31 cellular contexts compared by ENCODE assay signal in genomic region chr2:81250270-81250669, GRCh38.
DNase-seq lines count a peak whose midpoint lies in the region; ATAC-seq and TF ChIP-seq lines count a peak whose summit lies in the region.
"Had no signal": no experiment of that assay in that cellular context is flagged by ENCODE, and none has a peak within 500 bp of the region (broad histone marks: within the 10 kb centered on the region; RNA-seq: fewer than 3 reads in every experiment).

No MANE protein-coding gene starts in this region.

- no peaks in the 10 kb centered on the region for H3K9me3 Mint-ChIP-seq in nephron progenitor cell
- H3K9me3 Mint-ChIP-seq: H9 had no signal

- H3K9me3 ChIP-seq in osteoblast (ENCODE audit: low read depth, low read length): peaks cover 2% of the 10 kb centered on the region
- H3K9me3 ChIP-seq: BLaER1, ovary, tibial nerve had no signal

- no peak overlapping the region for H3K27ac ChIP-seq in osteoblast (ENCODE audit: low read depth, low read length)
- H3K27ac ChIP-seq: BLaER1, heart right ventricle, ovary, SJSA1, skin epidermis, tibial nerve had no signal

- no peaks in the 10 kb centered on the region for H3K27me3 Mint-ChIP-seq in nephron progenitor cell (ENCODE audit: low read depth, poor library complexity)
- H3K27me3 Mint-ChIP-seq: activated B cell treated with CpG ODN at 0.5 μM for 24 hours; natural killer cell treated with Interleukin-12 subunit alpha and Interleukin-12 subunit beta and Interleukin-15 and Interleukin-18, amount 100 ng/mL, for 72 hours had no signal

- no peak overlapping the region for H3K4me3 ChIP-seq in osteoblast (ENCODE audit: insufficient read depth, low read length)
- H3K4me3 ChIP-seq: BLaER1, heart right ventricle, mucosa of descending colon, ovary, SJSA1, skin epidermis, tibial nerve had no signal

- H4K20me1 ChIP-seq in osteoblast (ENCODE audit: insufficient read depth, low read length): no peaks in the 10 kb centered on the region
- H4K20me1 ChIP-seq: BLaER1 had no signal

- DNase-seq in renal cortical epithelial cell (ENCODE audit: low read depth) (peak; percentile 42), nephron progenitor cell (no peak), osteoblast (ENCODE audit: insufficient read length, low spot score, missing footprints) (no peak)
- DNase-seq: activated B cell treated with CpG ODN at 0.5 μM for 24 hours; activated CD4-positive, alpha-beta T cell treated with anti-CD3 and anti-CD28 coated beads, Interleukin-2, amount 50 U/mL, for 4 hours; activated CD8-positive, alpha-beta memory T cell treated with anti-CD3 and anti-CD28 coated beads, Interleukin-2, amount 50 U/mL, for 4 hours; activated naive CD4-positive, alpha-beta T cell treated with anti-CD3 and anti-CD28 coated beads, Interleukin-2, amount 50 U/mL, for 16 hours; effector CD4-positive, alpha-beta T cell; erythroblast; foreskin fibroblast; GDM1; H9; heart right ventricle; mucosa of descending colon; NCI-H1092 treated with DMSO at 0.1 percent for 48 hours; NCI-H187; NCI-H2171; NCI-H524; ovary; retina; stimulated activated CD4-positive, alpha-beta T cell treated with anti-CD3 and anti-CD28 coated beads, Interleukin-1b, Interleukin-23, amount 100 ng/mL, for 48 hours; T-helper 1 cell had no signal

- no peaks in the 10 kb centered on the region for H3K36me3 ChIP-seq in osteoblast (ENCODE audit: insufficient read depth, low read length)
- H3K36me3 ChIP-seq: BLaER1, heart right ventricle, ovary, SJSA1, tibial nerve had no signal

- TF ChIP-seq CTCF in nephron progenitor cell (IDR thresholded peaks at IDR 0.05) (no peak), osteoblast (IDR thresholded peaks at IDR 0.05; ENCODE audit: extremely low read depth, low read depth, low read length) (no peak)

- ATAC-seq in GM18861 (IDR thresholded peaks at IDR 0.05; ENCODE audit: unreplicated experiment) (peak; percentile 82), HG02588 (IDR thresholded peaks at IDR 0.05; ENCODE audit: unreplicated experiment) (peak; percentile 66), HG03565 (IDR thresholded peaks at IDR 0.05; ENCODE audit: unreplicated experiment) (peak; percentile 56), esophagus mucosa (no peak)
- ATAC-seq: heart right ventricle; mucosa of descending colon; natural killer cell treated with Interleukin-12 subunit alpha and Interleukin-12 subunit beta and Interleukin-15 and Interleukin-18, amount 100 ng/mL, for 72 hours had no signal

- H3K4me1 Mint-ChIP-seq in nephron progenitor cell: no peaks in the 10 kb centered on the region
- H3K4me1 Mint-ChIP-seq: activated B cell treated with CpG ODN at 0.5 μM for 24 hours had no signal

- H3K4me2 ChIP-seq in osteoblast (ENCODE audit: insufficient read depth, low read length): no peak overlapping the region
- H3K4me2 ChIP-seq: BLaER1 had no signal

- no peak overlapping the region for H3K27ac Mint-ChIP-seq in nephron progenitor cell
- H3K27ac Mint-ChIP-seq: activated B cell treated with CpG ODN at 0.5 μM for 24 hours; natural killer cell treated with Interleukin-12 subunit alpha and Interleukin-12 subunit beta and Interleukin-15 and Interleukin-18, amount 100 ng/mL, for 72 hours had no signal

- no peak overlapping the region for H3K4me3 Mint-ChIP-seq in nephron progenitor cell
- H3K4me3 Mint-ChIP-seq: activated B cell treated with CpG ODN at 0.5 μM for 24 hours; H9; natural killer cell treated with Interleukin-12 subunit alpha and Interleukin-12 subunit beta and Interleukin-15 and Interleukin-18, amount 100 ng/mL, for 72 hours had no signal

- H2AFZ ChIP-seq in osteoblast (ENCODE audit: low read length): no peak overlapping the region

- H3K27me3 ChIP-seq in osteoblast (ENCODE audit: insufficient read depth, low read length): no peaks in the 10 kb centered on the region
- H3K27me3 ChIP-seq: BLaER1, heart right ventricle, ovary, SJSA1, tibial nerve had no signal

- no peaks in the 10 kb centered on the region for H3K79me2 ChIP-seq in osteoblast (ENCODE audit: insufficient read depth, low read length)

- H3K36me3 Mint-ChIP-seq in nephron progenitor cell (ENCODE audit: low read depth): no peaks in the 10 kb centered on the region
- H3K36me3 Mint-ChIP-seq: natural killer cell treated with Interleukin-12 subunit alpha and Interleukin-12 subunit beta and Interleukin-15 and Interleukin-18, amount 100 ng/mL, for 72 hours had no signal

- no peaks in the 10 kb centered on the region for H3K4me1 ChIP-seq in osteoblast (ENCODE audit: insufficient read depth, low read length)
- H3K4me1 ChIP-seq: BLaER1, heart right ventricle, SJSA1, tibial nerve had no signal
